Comparison of ENCODE assay signal across 10 cellular contexts in genomic region chr17:40327735-40328385, GRCh38. TPM values are rescaled to one million over a fixed set of nuclear protein-coding genes. Genes with fewer than 3 reads are reported as not detected.
DNase-seq lines count a peak whose midpoint lies in the region; ATAC-seq and TF ChIP-seq lines count a peak whose summit lies in the region.
"Had no signal": no experiment of that assay in that cellular context is flagged by ENCODE, and none has a peak within 500 bp of the region (broad histone marks: within the 10 kb centered on the region; RNA-seq: fewer than 3 reads in every experiment).

No MANE protein-coding gene starts in this region.

- DNase-seq in activated CD4-positive, alpha-beta T cell treated with anti-CD3 and anti-CD28 coated beads, Interleukin-2, amount 10 ng/mL, durations not matched to agents 24 days and 14 days, result no peak
- DNase-seq in activated CD4-positive, alpha-beta T cell treated with anti-CD3 and anti-CD28 coated beads, Interleukin-2, amount 50 U/mL, for 48 hours, result no peak
- DNase-seq in activated naive CD8-positive, alpha-beta T cell treated with anti-CD3 and anti-CD28 coated beads for 36 hours, result no peak
- DNase-seq in left lung, result peak in 1 of 2 donors; percentile 78
- no peak for DNase-seq in NK-92 treated with Interleukin-12 subunit alpha and Interleukin-12 subunit beta, amount 100 ng/mL, for 24 hours (lab: John Stamatoyannopoulos, UW)
- no peak for DNase-seq in aorta
- DNase-seq: NCI-H1048 had no signal

- H3K27ac Mint-ChIP-seq in activated CD4-positive, alpha-beta T cell treated with anti-CD3 and anti-CD28 coated beads, Interleukin-2, amount 10 ng/mL, durations not matched to agents 24 days and 14 days, result peak overlapping the region; percentile 93
- peak overlapping the region; percentile 99 for H3K27ac Mint-ChIP-seq in activated naive CD8-positive, alpha-beta T cell treated with anti-CD3 and anti-CD28 coated beads for 36 hours

- TF ChIP-seq CTCF in left lung (IDR thresholded peaks at IDR 0.05), result no peak

- peak overlapping the region; percentile 85 for H3K4me3 Mint-ChIP-seq in activated CD4-positive, alpha-beta T cell treated with anti-CD3 and anti-CD28 coated beads, Interleukin-2, amount 10 ng/mL, durations not matched to agents 24 days and 14 days
- H3K4me3 Mint-ChIP-seq in activated naive CD8-positive, alpha-beta T cell treated with anti-CD3 and anti-CD28 coated beads for 36 hours, result peak overlapping the region; percentile 4

- intact Hi-C loops in activated CD4-positive, alpha-beta T cell treated with anti-CD3 and anti-CD28 coated beads, Interleukin-2, amount 10 ng/mL, durations not matched to agents 24 days and 14 days (cut with micrococcal nuclease), result no loop called here
- intact Hi-C loops in left lung (cut with DNase I), result no loop called here
- intact Hi-C loops in aorta (cut with DNase I), result no loop called here

- H3K9ac ChIP-seq in subcutaneous abdominal adipose tissue (ENCODE audit: low read length in 5 of 5), result peak overlapping the region in 2 of 5 donors; percentile 8 to 22

- H3K36me3 ChIP-seq in left lung (peaks cover 0 to 14% of the 10 kb centered on the region in 2 donors), subcutaneous abdominal adipose tissue (ENCODE audit: control insufficient read depth in 5 of 5, insufficient read depth in 5 of 5, low read length in 5 of 5) (peaks cover 0 to 10% (median 0%) of the 10 kb centered on the region in 5 donors), aorta (ENCODE audit: control insufficient read depth in 1 of 2, insufficient read depth in 2 of 2, low read length in 1 of 2) (no peaks in the 10 kb centered on the region)

- 0 to 4% methylated on average over 3 of the region's 3 CpGs for whole genome bisulfite sequencing in aorta, 2 donors

- peaks cover 81% of the 10 kb centered on the region for H3K4me1 Mint-ChIP-seq in activated CD4-positive, alpha-beta T cell treated with anti-CD3 and anti-CD28 coated beads, Interleukin-2, amount 10 ng/mL, durations not matched to agents 24 days and 14 days
- peaks cover 86% of the 10 kb centered on the region for H3K4me1 Mint-ChIP-seq in activated naive CD8-positive, alpha-beta T cell treated with anti-CD3 and anti-CD28 coated beads for 36 hours

- H3K27me3 Mint-ChIP-seq in activated CD4-positive, alpha-beta T cell treated with anti-CD3 and anti-CD28 coated beads, Interleukin-2, amount 10 ng/mL, durations not matched to agents 24 days and 14 days, result no peaks in the 10 kb centered on the region
- H3K27me3 Mint-ChIP-seq in activated naive CD8-positive, alpha-beta T cell treated with anti-CD3 and anti-CD28 coated beads for 36 hours, result no peaks in the 10 kb centered on the region

- H3K27me3 ChIP-seq in left lung, result no peaks in the 10 kb centered on the region
- H3K27me3 ChIP-seq in subcutaneous abdominal adipose tissue (ENCODE audit: control insufficient read depth in 5 of 5, insufficient read depth in 4 of 5, low read length in 5 of 5), result no peaks in the 10 kb centered on the region
- H3K27me3 ChIP-seq in aorta (ENCODE audit: control insufficient read depth in 1 of 2, insufficient read depth in 2 of 2, low read length in 1 of 2), result no peaks in the 10 kb centered on the region

- no peaks in the 10 kb centered on the region for H3K9me3 Mint-ChIP-seq in activated CD4-positive, alpha-beta T cell treated with anti-CD3 and anti-CD28 coated beads, Interleukin-2, amount 10 ng/mL, durations not matched to agents 24 days and 14 days
- H3K9me3 Mint-ChIP-seq in activated naive CD8-positive, alpha-beta T cell treated with anti-CD3 and anti-CD28 coated beads for 36 hours, result no peaks in the 10 kb centered on the region

- peaks cover 87 to 99% of the 10 kb centered on the region in 2 donors for H3K4me1 ChIP-seq in left lung
- peaks cover 51 to 99% (median 96%) of the 10 kb centered on the region in 5 donors for H3K4me1 ChIP-seq in subcutaneous abdominal adipose tissue (ENCODE audit: control insufficient read depth in 5 of 5, insufficient read depth in 5 of 5, low read length in 5 of 5)
- peaks cover 0 to 12% of the 10 kb centered on the region in 2 donors for H3K4me1 ChIP-seq in aorta (ENCODE audit: control insufficient read depth in 1 of 2, insufficient read depth in 2 of 2, low read length in 2 of 2)

- peaks cover 22% of the 10 kb centered on the region for H3K36me3 Mint-ChIP-seq in activated CD4-positive, alpha-beta T cell treated with anti-CD3 and anti-CD28 coated beads, Interleukin-2, amount 10 ng/mL, durations not matched to agents 24 days and 14 days (ENCODE audit: low read depth)
- H3K36me3 Mint-ChIP-seq in activated naive CD8-positive, alpha-beta T cell treated with anti-CD3 and anti-CD28 coated beads for 36 hours, result peaks cover 26% of the 10 kb centered on the region

- H3K27ac ChIP-seq in left lung (peak overlapping the region; percentile 90 to 100), subcutaneous abdominal adipose tissue (ENCODE audit: low read depth, low read length) (peak overlapping the region; percentile 90), aorta (ENCODE audit: low read depth in 1 of 2, low read length in 2 of 2) (no peak overlapping the region)

- ATAC-seq in left lung (no peak), aorta (ENCODE audit: low FRiP score) (no peak), esophagus mucosa (no peak)

- H3K9me3 ChIP-seq in left lung, result no peaks in the 10 kb centered on the region
- no peaks in the 10 kb centered on the region for H3K9me3 ChIP-seq in subcutaneous abdominal adipose tissue (ENCODE audit: control insufficient read depth in 5 of 5, low read length in 5 of 5)
- no peaks in the 10 kb centered on the region for H3K9me3 ChIP-seq in aorta (ENCODE audit: control insufficient read depth, low read length)

- peak overlapping the region in 1 of 2 donors; percentile 12 for H3K4me3 ChIP-seq in left lung
- H3K4me3 ChIP-seq in subcutaneous abdominal adipose tissue (ENCODE audit: low read depth in 1 of 5, low read length in 5 of 5), result peak overlapping the region in 1 of 5 donors; percentile 40
- H3K4me3 ChIP-seq in aorta (ENCODE audit: low read length in 2 of 2), result no peak overlapping the region

RNA-seq across cellular contexts. Expression of gene RARA, which starts 18.9 kb away (rescaled TPM):
- total RNA-seq in activated CD4-positive, alpha-beta T cell treated with anti-CD3 and anti-CD28 coated beads, Interleukin-2, amount 10 ng/mL, durations not matched to agents 24 days and 14 days, result 24.0 and 26.2 TPM in 2 replicates
- total RNA-seq in activated naive CD8-positive, alpha-beta T cell treated with anti-CD3 and anti-CD28 coated beads for 36 hours, result 10 to 100 TPM; 31.2 to 33.3 TPM
- total RNA-seq in left lung (10 to 100 TPM; 54.7 to 62.6 TPM), aorta (10 to 100 TPM; 52.7 to 88.3 TPM), esophagus mucosa (8.2 TPM)
- 10 to 100 TPM; 10.6 to 25.6 TPM for polyA plus RNA-seq in aorta

RNA-seq across cellular contexts. Expression of gene GJD3, which starts 36.7 kb away (rescaled TPM):
- total RNA-seq in activated CD4-positive, alpha-beta T cell treated with anti-CD3 and anti-CD28 coated beads, Interleukin-2, amount 10 ng/mL, durations not matched to agents 24 days and 14 days, result 0.23 and 0.38 TPM in 2 replicates
- total RNA-seq in activated naive CD8-positive, alpha-beta T cell treated with anti-CD3 and anti-CD28 coated beads for 36 hours, result not detected
- total RNA-seq in left lung (1 to 10 TPM; 3.0 to 3.6 TPM), aorta (1 to 10 TPM; 1.8 to 2.2 TPM), esophagus mucosa (0.28 TPM)
- not detected for polyA plus RNA-seq in aorta
- total RNA-seq: RPMI7951 had no signal

RNA-seq across cellular contexts. Expression of gene CDC6, which starts 40.2 kb away (rescaled TPM):
- 139 and 142 TPM in 2 replicates for total RNA-seq in activated CD4-positive, alpha-beta T cell treated with anti-CD3 and anti-CD28 coated beads, Interleukin-2, amount 10 ng/mL, durations not matched to agents 24 days and 14 days
- 100 to 1,000 TPM; 144 to 149 TPM for total RNA-seq in activated naive CD8-positive, alpha-beta T cell treated with anti-CD3 and anti-CD28 coated beads for 36 hours
- total RNA-seq in left lung (10 to 100 TPM; 12.8 to 24.1 TPM), aorta (1 to 10 TPM; 1.7 to 2.5 TPM), esophagus mucosa (12.8 TPM)
- 1 to 10 TPM in 1 of 2 donors, under 1 TPM in 1; 0.38 to 1.6 TPM for polyA plus RNA-seq in aorta

Comparison
In these comparisons a context has a peak if more than half of its experiments do, and no peak if none do; other contexts are left out.
1. H3K27ac ChIP-seq: peak in left lung (2 of 2) and subcutaneous abdominal adipose tissue (single experiment); none in aorta (0 of 2).